Comparison of ENCODE assay signal across 21 cellular contexts in genomic region chr11:126901783-126902182, GRCh38.
A peak's percentile ranks its signal among the peaks of the same experiment; 100 is the strongest.
DNase-seq lines count a peak whose midpoint lies in the region; ATAC-seq, FAIRE-seq and TF ChIP-seq lines count a peak whose summit lies in the region.
"Had no signal": no experiment of that assay in that cellular context is flagged by ENCODE, and none has a peak within 500 bp of the region (broad histone marks: within the 10 kb centered on the region; RNA-seq: fewer than 3 reads in every experiment).

No MANE protein-coding gene starts in this region.

- no peaks in the 10 kb centered on the region for H3K27me3 ChIP-seq in left lung
- H3K27me3 ChIP-seq in small intestine (ENCODE audit: control insufficient read depth in 2 of 2, insufficient read depth in 2 of 2, low read length in 2 of 2) = no peaks in the 10 kb centered on the region
- H3K27me3 ChIP-seq in upper lobe of right lung = no peaks in the 10 kb centered on the region
- H3K27me3 ChIP-seq: BLaER1 treated with 17β-estradiol and CSF1 and Interleukin-3, amounts not matched to agents 10 nM and 100 nM had no signal

- intact Hi-C loops in left lung (cut with DNase I) = no loop called here
- intact Hi-C loops in upper lobe of right lung (cut with DNase I) = no loop called here
- intact Hi-C loops in kidney (cut with DNase I) = no loop called here

- no peaks in the 10 kb centered on the region for H3K36me3 ChIP-seq in left lung
- no peaks in the 10 kb centered on the region for H3K36me3 ChIP-seq in small intestine (ENCODE audit: control insufficient read depth in 2 of 2, insufficient read depth in 2 of 2, low read length in 2 of 2)
- no peaks in the 10 kb centered on the region for H3K36me3 ChIP-seq in upper lobe of right lung
- H3K36me3 ChIP-seq in kidney (ENCODE audit: control insufficient read depth in 1 of 2, insufficient read depth in 2 of 2, low read length in 2 of 2) = no peaks in the 10 kb centered on the region
- H3K36me3 ChIP-seq: BE2C; BLaER1 treated with 17β-estradiol and CSF1 and Interleukin-3, amounts not matched to agents 10 nM and 100 nM had no signal

- H3K4me3 ChIP-seq in left lung = no peak overlapping the region
- no peak overlapping the region for H3K4me3 ChIP-seq in small intestine (ENCODE audit: low read depth in 1 of 2, low read length in 2 of 2)
- H3K4me3 ChIP-seq in upper lobe of right lung = no peak overlapping the region
- no peak overlapping the region for H3K4me3 ChIP-seq in kidney (ENCODE audit: low read length in 2 of 2)
- H3K4me3 ChIP-seq: BLaER1 treated with 17β-estradiol and CSF1 and Interleukin-3, amounts not matched to agents 10 nM and 100 nM; GM23338 had no signal

- ATAC-seq in left lung (peak; percentile 80), upper lobe of right lung (peak; percentile 52)
- ATAC-seq: GM23338, HCT116 had no signal

- no peak overlapping the region for H3K27ac ChIP-seq in left lung
- H3K27ac ChIP-seq in small intestine (ENCODE audit: low read depth in 1 of 2, low read length in 1 of 2) = no peak overlapping the region
- H3K27ac ChIP-seq in upper lobe of right lung = no peak overlapping the region
- no peak overlapping the region for H3K27ac ChIP-seq in kidney (ENCODE audit: low read depth in 2 of 2, low read length in 2 of 2)
- H3K27ac ChIP-seq: BLaER1 treated with 17β-estradiol and CSF1 and Interleukin-3, amounts not matched to agents 10 nM and 100 nM had no signal

- no peaks in the 10 kb centered on the region for H3K9me3 ChIP-seq in left lung
- H3K9me3 ChIP-seq in small intestine (ENCODE audit: control insufficient read depth, low read depth) = no peaks in the 10 kb centered on the region
- H3K9me3 ChIP-seq in upper lobe of right lung = no peaks in the 10 kb centered on the region
- peaks cover 0 to under 1% of the 10 kb centered on the region in 2 donors for H3K9me3 ChIP-seq in kidney (ENCODE audit: control insufficient read depth in 1 of 2, low read length in 2 of 2)
- H3K9me3 ChIP-seq: BE2C had no signal

- DNase-seq in left lung (no peak), small intestine (peak; percentile 9), upper lobe of right lung (no peak), kidney (no peak), SW 1271 (lab: John Stamatoyannopoulos, UW) (no peak), AG08396 (ENCODE audit: low spot score) (no peak)
- DNase-seq: AML-193; BE2C; CD4-positive, alpha-beta T cell; CD8-positive, alpha-beta memory T cell; DMS 273 treated with DMSO at 0.1 percent for 48 hours; DMS79; EL; GDM1; H9 had no signal

- TF ChIP-seq CTCF in left lung (IDR thresholded peaks at IDR 0.05) (no peak), upper lobe of right lung (IDR thresholded peaks at IDR 0.05) (no peak), kidney (IDR thresholded peaks at IDR 0.05; ENCODE audit: borderline replicate concordance, extremely low read depth, insufficient read depth) (no peak)

- no peak overlapping the region for H3K9ac ChIP-seq in kidney (ENCODE audit: low read length in 2 of 2)
- H3K9ac ChIP-seq: BLaER1 treated with 17β-estradiol and CSF1 and Interleukin-3, amounts not matched to agents 10 nM and 100 nM had no signal

- H3K4me1 ChIP-seq in left lung (no peaks in the 10 kb centered on the region), small intestine (ENCODE audit: control insufficient read depth in 2 of 2, insufficient read depth in 1 of 2, low read depth in 1 of 2, low read length in 1 of 2) (no peaks in the 10 kb centered on the region), upper lobe of right lung (no peaks in the 10 kb centered on the region), kidney (ENCODE audit: control insufficient read depth in 1 of 2, insufficient read depth in 1 of 2, low read depth in 1 of 2, low read length in 2 of 2) (no peaks in the 10 kb centered on the region)
- H3K4me1 ChIP-seq: BE2C had no signal

- no peak for FAIRE-seq in small intestine (lab: Jason Lieb, UNC)
- FAIRE-seq in kidney (lab: Jason Lieb, UNC) = no peak
- FAIRE-seq: D721Med, GM12891, GM18507 had no signal

- WGBS in small intestine, 3 donors = 25 to 57% (median 29%) methylated on average over 3 of the region's 3 CpGs
